Comparison of ENCODE assay signal across 16 cellular contexts in the genomic region with DNA sequence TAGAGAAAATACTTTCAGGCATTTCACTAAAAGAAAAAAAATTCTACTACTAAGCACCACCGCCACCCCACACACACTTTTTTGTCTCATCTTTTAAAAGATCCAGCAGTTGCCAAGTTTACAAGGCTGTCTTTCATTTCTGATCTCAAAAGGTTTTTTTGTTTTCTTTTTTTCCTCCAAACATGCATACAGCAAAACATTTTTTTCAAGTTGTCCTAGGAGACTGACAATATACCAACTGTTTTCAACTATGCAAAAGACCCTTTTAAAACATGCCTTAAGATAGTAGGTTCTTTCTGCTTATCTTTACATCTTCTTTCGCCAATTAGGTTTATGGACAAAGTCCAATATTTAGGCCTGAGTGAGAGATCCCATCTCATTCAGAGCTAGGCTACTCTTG.
DNase-seq lines count a peak whose midpoint lies in the region.
"Had no signal": no experiment of that assay in that cellular context is flagged by ENCODE, and none has a peak within 500 bp of the region (broad histone marks: within the 10 kb centered on the region; RNA-seq: fewer than 3 reads in every experiment).

No MANE protein-coding gene starts in this region.

- peak; percentile 83 for DNase-seq in COLO829 (ENCODE audit: low spot score)
- peak; percentile 65 for DNase-seq in epidermal melanocyte (ENCODE audit: insufficient read length, low spot score)
- DNase-seq in pons (ENCODE audit: low spot score), result peak; percentile 69
- DNase-seq in cortex of kidney (lab: John Stamatoyannopoulos, UW), result no peak
- no peak for DNase-seq in NCI-H446 (lab: John Stamatoyannopoulos, UW)
- DNase-seq in amniotic stem cell (lab: John Stamatoyannopoulos, UW), result no peak
- DNase-seq: 8988T; C1 segment of cervical spinal cord; CD4-positive, alpha-beta memory T cell; DMS 273 treated with DMSO at 0.1 percent for 48 hours; DMS79; EL; GDM1; GM23248; H7; HCEC 1CT had no signal

Comparison
In these comparisons a context has a peak if more than half of its experiments do, and no peak if none do; other contexts are left out.
1. DNase-seq: peak in COLO829 (single experiment), epidermal melanocyte (single experiment) and pons (single experiment); none in cortex of kidney (single experiment), NCI-H446 (0 of 2) and amniotic stem cell (single experiment).